Comparison of ENCODE assay signal across 15 cellular contexts in genomic region chr13:30021611-30022010, GRCh38.
"Had no signal": no experiment of that assay in that cellular context is flagged by ENCODE, and none has a peak within 500 bp of the region (broad histone marks: within the 10 kb centered on the region; RNA-seq: fewer than 3 reads in every experiment).

No MANE protein-coding gene starts in this region.

- H3K4me1 ChIP-seq: parathyroid adenoma, tibial artery had no signal

- H3K4me3 ChIP-seq: tibial artery, vagina had no signal

- ATAC-seq: activated CD4-positive, CD25-positive, alpha-beta regulatory T cell treated with anti-CD3 and anti-CD28 coated beads, Interleukin-2, amount 50 U/mL, for 24 hours; activated T-helper 17 cell treated with anti-CD3 and anti-CD28 coated beads, Interleukin-2, amount 50 U/mL, for 72 hours; left lobe of liver; stimulated activated memory B cell treated with anti-CD40 and anti-IgM and Interleukin-4, amounts not matched to agents 10 μg/mL and 1 μg/mL and 100 μg/mL, for 72 hours had no signal

- H3K36me3 ChIP-seq: brain microvascular endothelial cell, tibial artery, vagina had no signal

- DNase-seq: activated naive CD4-positive, alpha-beta T cell treated with Interleukin-2 at 50 U/mL for 16 hours; anterior cingulate cortex; brain microvascular endothelial cell; cerebellar nuclear complex; effector CD8-positive, alpha-beta T cell; islet precursor cell; stimulated activated CD4-positive, alpha-beta T cell treated with anti-CD3 and anti-CD28 coated beads, Interleukin-2, amount 100 ng/mL, for 48 hours; T-helper 9 cell; tibial artery had no signal

- H3K27ac ChIP-seq: brain microvascular endothelial cell, parathyroid adenoma, tibial artery, vagina had no signal

- H3K9ac ChIP-seq: parathyroid adenoma had no signal

- H3K9me3 ChIP-seq: tibial artery, vagina had no signal

- H3K27me3 ChIP-seq: brain microvascular endothelial cell, tibial artery, vagina had no signal

- H2AFZ ChIP-seq: parathyroid adenoma had no signal
